Comparison of ENCODE assay signal across 1 cellular context in genomic region chr6:129860901-129861665, GRCh38.
TF ChIP-seq lines count a peak whose summit lies in the region.

A gene with protein sequence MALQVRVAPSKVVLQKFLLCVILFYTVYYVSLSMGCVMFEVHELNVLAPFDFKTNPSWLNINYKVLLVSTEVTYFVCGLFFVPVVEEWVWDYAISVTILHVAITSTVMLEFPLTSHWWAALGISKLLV (minus strand): TSS chr6:129861315. CDS start chr6:129861188, 127 bp downstream.

TF ChIP-seq in SK-N-SH, 30 proteins besides CTCF, POLR2A, EP300 and RAD21 (continued from another document):
- TF ChIP-seq, protein P1, sequence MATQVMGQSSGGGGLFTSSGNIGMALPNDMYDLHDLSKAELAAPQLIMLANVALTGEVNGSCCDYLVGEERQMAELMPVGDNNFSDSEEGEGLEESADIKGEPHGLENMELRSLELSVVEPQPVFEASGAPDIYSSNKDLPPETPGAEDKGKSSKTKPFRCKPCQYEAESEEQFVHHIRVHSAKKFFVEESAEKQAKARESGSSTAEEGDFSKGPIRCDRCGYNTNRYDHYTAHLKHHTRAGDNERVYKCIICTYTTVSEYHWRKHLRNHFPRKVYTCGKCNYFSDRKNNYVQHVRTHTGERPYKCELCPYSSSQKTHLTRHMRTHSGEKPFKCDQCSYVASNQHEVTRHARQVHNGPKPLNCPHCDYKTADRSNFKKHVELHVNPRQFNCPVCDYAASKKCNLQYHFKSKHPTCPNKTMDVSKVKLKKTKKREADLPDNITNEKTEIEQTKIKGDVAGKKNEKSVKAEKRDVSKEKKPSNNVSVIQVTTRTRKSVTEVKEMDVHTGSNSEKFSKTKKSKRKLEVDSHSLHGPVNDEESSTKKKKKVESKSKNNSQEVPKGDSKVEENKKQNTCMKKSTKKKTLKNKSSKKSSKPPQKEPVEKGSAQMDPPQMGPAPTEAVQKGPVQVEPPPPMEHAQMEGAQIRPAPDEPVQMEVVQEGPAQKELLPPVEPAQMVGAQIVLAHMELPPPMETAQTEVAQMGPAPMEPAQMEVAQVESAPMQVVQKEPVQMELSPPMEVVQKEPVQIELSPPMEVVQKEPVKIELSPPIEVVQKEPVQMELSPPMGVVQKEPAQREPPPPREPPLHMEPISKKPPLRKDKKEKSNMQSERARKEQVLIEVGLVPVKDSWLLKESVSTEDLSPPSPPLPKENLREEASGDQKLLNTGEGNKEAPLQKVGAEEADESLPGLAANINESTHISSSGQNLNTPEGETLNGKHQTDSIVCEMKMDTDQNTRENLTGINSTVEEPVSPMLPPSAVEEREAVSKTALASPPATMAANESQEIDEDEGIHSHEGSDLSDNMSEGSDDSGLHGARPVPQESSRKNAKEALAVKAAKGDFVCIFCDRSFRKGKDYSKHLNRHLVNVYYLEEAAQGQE (IDR thresholded peaks at IDR 0.05; ENCODE audit: low read depth, low read length): 0 out of 2 replicates have a peak, but pooled peaks have one; percentile 2
- TF ChIP-seq SMC3 (IDR thresholded peaks at IDR 0.05; ENCODE audit: low read depth, low read length) (no peak), RCOR1 (IDR thresholded peaks at IDR 0.05; ENCODE audit: low read length) (no peak), SIN3A (IDR thresholded peaks at IDR 0.05; ENCODE audit: borderline replicate concordance, low read depth, low read length) (peak; percentile 21; the same call in 1 of the 2 replicates), FOXM1 (IDR thresholded peaks at IDR 0.05; ENCODE audit: low read depth) (peak; percentile 41; the same call in 1 of the 2 replicates), POLR2AphosphoS5 (IDR thresholded peaks at IDR 0.05; ENCODE audit: low read depth, low read length) (peak; percentile 74; the same call in 1 of the 2 replicates), FOXJ3 (CRISPR knock-in tag; IDR thresholded peaks at IDR 0.05) (no peak)
